ENCODE assay signal across 38 cellular contexts in the genomic region with DNA sequence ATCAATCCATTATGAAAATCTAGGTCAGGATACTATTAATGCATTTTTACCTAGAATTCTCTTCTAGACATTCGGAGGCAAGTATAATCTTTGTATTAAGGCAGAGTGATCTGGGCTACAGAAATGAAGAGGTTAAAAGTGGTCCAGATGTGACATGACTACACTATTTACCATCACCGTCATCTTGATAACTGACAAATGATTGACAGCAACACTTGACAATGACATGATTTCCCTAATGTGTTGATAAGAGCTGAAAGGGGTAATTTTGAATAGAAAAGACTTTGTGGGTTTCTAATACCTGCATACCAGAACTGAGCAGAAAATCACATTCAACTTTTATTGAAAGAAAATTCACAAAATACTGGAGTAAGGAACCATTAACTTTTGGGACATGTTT.
"Had no signal": no experiment of that assay in that cellular context is flagged by ENCODE, and none has a peak within 500 bp of the region (broad histone marks: within the 10 kb centered on the region; RNA-seq: fewer than 3 reads in every experiment).

No MANE protein-coding gene starts in this region.

- H3K27me3 Mint-ChIP-seq: activated naive CD4-positive, alpha-beta T cell treated with anti-CD3 and anti-CD28 coated beads, Interleukin-2, amount 10 ng/mL, durations not matched to agents 7 days and 5 days; activated naive CD4-positive, alpha-beta T cell treated with anti-CD3 and anti-CD28 coated beads, Interleukin-2, amount 50 U/mL, for 24 hours; activated naive CD8-positive, alpha-beta T cell; activated naive CD8-positive, alpha-beta T cell treated with anti-CD3 and anti-CD28 coated beads for 36 hours; activated naive CD8-positive, alpha-beta T cell treated with anti-CD3 and anti-CD28 coated beads, Interleukin-2, amount 10 ng/mL, durations not matched to agents 7 days and 5 days; activated naive CD8-positive, alpha-beta T cell treated with anti-CD3 and anti-CD28 coated beads, Interleukin-2, amount 50 U/mL, for 24 hours; activated T-helper 17 cell treated with anti-CD3 and anti-CD28 coated beads, Interleukin-2, amount 50 U/mL, for 72 hours; brain; central memory CD8-positive, alpha-beta T cell had no signal

- ATAC-seq: activated naive CD4-positive, alpha-beta T cell treated with anti-CD3 and anti-CD28 coated beads, Interleukin-2, amount 50 U/mL, for 72 hours; activated naive CD8-positive, alpha-beta T cell treated with anti-CD3 and anti-CD28 coated beads, Interleukin-2, amount 50 U/mL, for 24 hours; activated T-cell treated with anti-CD3 and anti-CD28 coated beads, Interleukin-2, amount 50 U/mL, for 4 hours; activated T-cell treated with anti-CD3 and anti-CD28 coated beads, Interleukin-2, amount 50 U/mL, for 72 hours; activated T-helper 17 cell treated with anti-CD3 and anti-CD28 coated beads, Interleukin-2, amount 50 U/mL, for 72 hours; body of pancreas had no signal

- DNase-seq: activated effector memory CD4-positive, alpha-beta T cell treated with anti-CD3 and anti-CD28 coated beads, Interleukin-2, amount 50 U/mL, for 16 hours; activated effector memory CD4-positive, alpha-beta T cell treated with Interleukin-2 at 50 U/mL for 16 hours; activated gamma-delta T cell; activated gamma-delta T cell treated with Interleukin-2 at 50 U/mL for 16 hours; activated naive CD4-positive, alpha-beta T cell; activated naive CD4-positive, alpha-beta T cell treated with anti-CD3 and anti-CD28 coated beads for 36 hours; activated naive CD4-positive, alpha-beta T cell treated with anti-CD3 and anti-CD28 coated beads, Interleukin-2, amount 10 ng/mL, durations not matched to agents 7 days and 5 days; activated naive CD4-positive, alpha-beta T cell treated with anti-CD3 and anti-CD28 coated beads, Interleukin-2, amount 50 U/mL, for 16 hours; activated naive CD4-positive, alpha-beta T cell treated with Interleukin-2 at 50 U/mL for 16 hours; activated naive CD8-positive, alpha-beta T cell treated with anti-CD3 and anti-CD28 coated beads for 36 hours; activated naive CD8-positive, alpha-beta T cell treated with anti-CD3 and anti-CD28 coated beads, Interleukin-2, amount 10 ng/mL, durations not matched to agents 7 days and 5 days; activated naive CD8-positive, alpha-beta T cell treated with anti-CD3 and anti-CD28 coated beads, Interleukin-2, amount 50 U/mL, for 24 hours; activated T-cell treated with anti-CD3 and anti-CD28 coated beads, Interleukin-2, amount 50 U/mL, for 1 hour; activated T-cell treated with anti-CD3 and anti-CD28 coated beads, Interleukin-2, amount 50 U/mL, for 24 hours; activated T-cell treated with anti-CD3 and anti-CD28 coated beads, Interleukin-2, amount 50 U/mL, for 4 hours; activated T-cell treated with anti-CD3 and anti-CD28 coated beads, Interleukin-2, amount 50 U/mL, for 48 hours; activated T-cell treated with anti-CD3 and anti-CD28 coated beads, Interleukin-2, amount 50 U/mL, for 72 hours; adrenal gland; amniotic stem cell; amygdala; anterior cingulate cortex; aorta; body of pancreas; brain microvascular endothelial cell; caudate nucleus; central memory CD4-positive, alpha-beta T cell; cerebellar nuclear complex had no signal

- H3K4me3 Mint-ChIP-seq: activated naive CD4-positive, alpha-beta T cell treated with anti-CD3 and anti-CD28 coated beads for 36 hours; activated naive CD4-positive, alpha-beta T cell treated with anti-CD3 and anti-CD28 coated beads, Interleukin-2, amount 10 ng/mL, durations not matched to agents 7 days and 5 days; activated naive CD4-positive, alpha-beta T cell treated with anti-CD3 and anti-CD28 coated beads, Interleukin-2, amount 50 U/mL, for 24 hours; activated naive CD8-positive, alpha-beta T cell; activated naive CD8-positive, alpha-beta T cell treated with anti-CD3 and anti-CD28 coated beads for 36 hours; activated naive CD8-positive, alpha-beta T cell treated with anti-CD3 and anti-CD28 coated beads, Interleukin-2, amount 10 ng/mL, durations not matched to agents 7 days and 5 days; activated naive CD8-positive, alpha-beta T cell treated with anti-CD3 and anti-CD28 coated beads, Interleukin-2, amount 50 U/mL, for 24 hours; activated T-cell treated with anti-CD3 and anti-CD28 coated beads, Interleukin-2, amount 50 U/mL, for 24 hours; activated T-cell treated with anti-CD3 and anti-CD28 coated beads, Interleukin-2, amount 50 U/mL, for 4 hours; activated T-cell treated with anti-CD3 and anti-CD28 coated beads, Interleukin-2, amount 50 U/mL, for 72 hours; activated T-helper 1 cell treated with anti-CD3 and anti-CD28 coated beads, Interleukin-12 subunit alpha, Interleukin-12 subunit beta, Interleukin-2, Interleukin-4 antibody, amounts not matched to agents 30 ng/mL and 10 ng/mL and 1 ng/mL, durations not matched to agents 14 hours and 24 hours and 36 hours; activated T-helper 17 cell treated with anti-CD3 and anti-CD28 coated beads, Interleukin-2, amount 50 U/mL, for 72 hours; brain; central memory CD8-positive, alpha-beta T cell had no signal

- H3K4me1 Mint-ChIP-seq: activated naive CD4-positive, alpha-beta T cell treated with anti-CD3 and anti-CD28 coated beads, Interleukin-2, amount 10 ng/mL, durations not matched to agents 7 days and 5 days; activated naive CD4-positive, alpha-beta T cell treated with anti-CD3 and anti-CD28 coated beads, Interleukin-2, amount 50 U/mL, for 24 hours; activated naive CD8-positive, alpha-beta T cell treated with anti-CD3 and anti-CD28 coated beads for 36 hours; activated naive CD8-positive, alpha-beta T cell treated with anti-CD3 and anti-CD28 coated beads, Interleukin-2, amount 10 ng/mL, durations not matched to agents 7 days and 5 days; activated naive CD8-positive, alpha-beta T cell treated with anti-CD3 and anti-CD28 coated beads, Interleukin-2, amount 50 U/mL, for 24 hours; activated T-helper 17 cell treated with anti-CD3 and anti-CD28 coated beads, Interleukin-2, amount 50 U/mL, for 72 hours; brain; central memory CD8-positive, alpha-beta T cell had no signal

- H3K27ac Mint-ChIP-seq: activated naive CD4-positive, alpha-beta T cell treated with anti-CD3 and anti-CD28 coated beads for 36 hours; activated naive CD4-positive, alpha-beta T cell treated with anti-CD3 and anti-CD28 coated beads, Interleukin-2, amount 10 ng/mL, durations not matched to agents 7 days and 5 days; activated naive CD4-positive, alpha-beta T cell treated with anti-CD3 and anti-CD28 coated beads, Interleukin-2, amount 50 U/mL, for 24 hours; activated naive CD4-positive, alpha-beta T cell treated with anti-CD3 and anti-CD28 coated beads, Interleukin-2, amount 50 U/mL, for 72 hours; activated naive CD8-positive, alpha-beta T cell; activated naive CD8-positive, alpha-beta T cell treated with anti-CD3 and anti-CD28 coated beads for 36 hours; activated naive CD8-positive, alpha-beta T cell treated with anti-CD3 and anti-CD28 coated beads, Interleukin-2, amount 10 ng/mL, durations not matched to agents 7 days and 5 days; activated naive CD8-positive, alpha-beta T cell treated with anti-CD3 and anti-CD28 coated beads, Interleukin-2, amount 50 U/mL, for 24 hours; activated T-cell treated with anti-CD3 and anti-CD28 coated beads, Interleukin-2, amount 50 U/mL, for 24 hours; activated T-cell treated with anti-CD3 and anti-CD28 coated beads, Interleukin-2, amount 50 U/mL, for 72 hours; activated T-helper 1 cell treated with anti-CD3 and anti-CD28 coated beads, Interleukin-12 subunit alpha, Interleukin-12 subunit beta, Interleukin-2, Interleukin-4 antibody, amounts not matched to agents 30 ng/mL and 10 ng/mL and 1 ng/mL, durations not matched to agents 14 hours and 24 hours and 36 hours; activated T-helper 17 cell treated with anti-CD3 and anti-CD28 coated beads, Interleukin-2, amount 50 U/mL, for 72 hours; activated T-helper 2 cell treated with anti-CD3 and anti-CD28 coated beads, Interferon-gamma antibody, Interleukin-2, Interleukin-4, amounts not matched to agents 10 μg/mL and 5 μg/mL and 100 μg/mL, durations not matched to agents 14 hours and 24 hours and 36 hours; brain had no signal

- H3K36me3 ChIP-seq: adrenal gland, ascending aorta, brain microvascular endothelial cell, breast epithelium, cardiac muscle cell had no signal

- H3K9me3 Mint-ChIP-seq: activated naive CD4-positive, alpha-beta T cell treated with anti-CD3 and anti-CD28 coated beads for 36 hours; activated naive CD4-positive, alpha-beta T cell treated with anti-CD3 and anti-CD28 coated beads, Interleukin-2, amount 10 ng/mL, durations not matched to agents 7 days and 5 days; activated naive CD4-positive, alpha-beta T cell treated with anti-CD3 and anti-CD28 coated beads, Interleukin-2, amount 50 U/mL, for 24 hours; activated naive CD4-positive, alpha-beta T cell treated with anti-CD3 and anti-CD28 coated beads, Interleukin-2, amount 50 U/mL, for 72 hours; activated naive CD8-positive, alpha-beta T cell treated with anti-CD3 and anti-CD28 coated beads for 36 hours; activated naive CD8-positive, alpha-beta T cell treated with anti-CD3 and anti-CD28 coated beads, Interleukin-2, amount 50 U/mL, for 24 hours; activated T-cell treated with anti-CD3 and anti-CD28 coated beads, Interleukin-2, amount 50 U/mL, for 4 hours; activated T-helper 1 cell treated with anti-CD3 and anti-CD28 coated beads, Interleukin-12 subunit alpha, Interleukin-12 subunit beta, Interleukin-2, Interleukin-4 antibody, amounts not matched to agents 30 ng/mL and 10 ng/mL and 1 ng/mL, durations not matched to agents 14 hours and 24 hours and 36 hours; activated T-helper 2 cell treated with anti-CD3 and anti-CD28 coated beads, Interferon-gamma antibody, Interleukin-2, Interleukin-4, amounts not matched to agents 10 μg/mL and 5 μg/mL and 100 μg/mL, durations not matched to agents 14 hours and 24 hours and 36 hours had no signal

- H3K36me3 Mint-ChIP-seq: activated naive CD4-positive, alpha-beta T cell treated with anti-CD3 and anti-CD28 coated beads, Interleukin-2, amount 10 ng/mL, durations not matched to agents 7 days and 5 days; activated naive CD4-positive, alpha-beta T cell treated with anti-CD3 and anti-CD28 coated beads, Interleukin-2, amount 50 U/mL, for 24 hours; activated naive CD4-positive, alpha-beta T cell treated with anti-CD3 and anti-CD28 coated beads, Interleukin-2, amount 50 U/mL, for 72 hours; activated naive CD8-positive, alpha-beta T cell; activated naive CD8-positive, alpha-beta T cell treated with anti-CD3 and anti-CD28 coated beads for 36 hours; activated naive CD8-positive, alpha-beta T cell treated with anti-CD3 and anti-CD28 coated beads, Interleukin-2, amount 10 ng/mL, durations not matched to agents 7 days and 5 days; brain had no signal

- H3K27me3 ChIP-seq: adrenal gland, ascending aorta, body of pancreas, brain microvascular endothelial cell, breast epithelium, cardiac muscle cell had no signal

- H3K4me3 ChIP-seq: adrenal gland, ascending aorta, body of pancreas, breast epithelium, cardiac muscle cell had no signal

- H3K27ac ChIP-seq: adrenal gland, ascending aorta, body of pancreas, brain microvascular endothelial cell, breast epithelium, cardiac muscle cell had no signal

- H3K9me3 ChIP-seq: adrenal gland, ascending aorta, body of pancreas, breast epithelium had no signal

- H3K4me1 ChIP-seq: adrenal gland, ascending aorta, body of pancreas, breast epithelium had no signal
